Comparison of ENCODE assay signal across 21 cellular contexts in the genomic region with DNA sequence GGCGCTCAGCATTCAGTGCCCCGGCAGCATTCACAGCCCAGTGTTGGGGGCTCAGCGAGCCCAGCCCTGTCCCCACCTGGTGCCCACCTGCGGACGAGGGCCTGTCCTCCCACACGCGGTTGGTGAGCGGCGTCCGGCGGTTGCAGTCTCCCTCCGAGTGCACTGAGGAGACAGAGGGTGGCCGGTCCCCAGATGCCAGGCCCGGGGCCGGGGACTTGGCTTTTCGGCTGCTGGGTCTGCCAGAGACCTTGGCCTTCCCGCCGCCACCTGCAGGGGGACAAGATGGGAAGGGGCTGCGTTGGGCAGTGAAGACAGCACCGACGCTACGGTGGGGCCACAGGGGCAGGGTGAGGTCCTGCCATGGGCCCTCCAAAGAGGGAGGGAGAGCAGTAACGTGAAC. TPM values are rescaled to one million over a fixed set of nuclear protein-coding genes. Genes with fewer than 3 reads are reported as not detected.
A peak's percentile ranks its signal among the peaks of the same experiment; 100 is the strongest.
DNase-seq lines count a peak whose midpoint lies in the region; ATAC-seq and TF ChIP-seq lines count a peak whose summit lies in the region.
"Had no signal": no experiment of that assay in that cellular context is flagged by ENCODE, and none has a peak within 500 bp of the region (broad histone marks: within the 10 kb centered on the region; RNA-seq: fewer than 3 reads in every experiment).

No MANE protein-coding gene starts in this region.

- H3K9me3 ChIP-seq in WERI-Rb-1 (ENCODE audit: severe bottlenecking) (peaks cover 14% of the 10 kb centered on the region), endodermal cell (ENCODE audit: control insufficient read depth, low read length) (peaks cover 24% of the 10 kb centered on the region), skeletal muscle tissue (ENCODE audit: control insufficient read depth in 3 of 3, low read length in 3 of 3) (peaks cover 8 to 18% (median 8%) of the 10 kb centered on the region in 3 donors)
- H3K9me3 ChIP-seq: SK-N-SH had no signal

- H3K4me3 Mint-ChIP-seq in endodermal cell = no peak overlapping the region
- H3K4me3 Mint-ChIP-seq: CD14-positive monocyte had no signal

- peak overlapping the region; percentile 94 for H3K27ac ChIP-seq in WERI-Rb-1
- no peak overlapping the region for H3K27ac ChIP-seq in endodermal cell (ENCODE audit: low read depth, low read length)
- H3K27ac ChIP-seq in skeletal muscle tissue (ENCODE audit: low read depth, low read length) = peak overlapping the region; percentile 90
- H3K27ac ChIP-seq: GM23248 had no signal

- H3K36me3 ChIP-seq in H7 (replicated peaks; ENCODE audit: control insufficient read depth, insufficient read depth, low read length) (peaks cover 26% of the 10 kb centered on the region), WERI-Rb-1 (peaks cover 57% of the 10 kb centered on the region), endodermal cell (ENCODE audit: control insufficient read depth, insufficient read depth, low read length) (peaks cover 30% of the 10 kb centered on the region), skeletal muscle tissue (ENCODE audit: control insufficient read depth in 3 of 3, insufficient read depth in 3 of 3, low read length in 3 of 3) (peaks cover 45 to 53% (median 50%) of the 10 kb centered on the region in 3 donors)

- H3K27ac Mint-ChIP-seq in endodermal cell = no peak overlapping the region

- H3K9me3 Mint-ChIP-seq in endodermal cell = peaks cover 28% of the 10 kb centered on the region

- no peak overlapping the region for H3K4me3 ChIP-seq in H7 (ENCODE audit: insufficient read depth, low read depth, low read length)
- no peak overlapping the region for H3K4me3 ChIP-seq in WERI-Rb-1 (ENCODE audit: low read depth, low read length)
- H3K4me3 ChIP-seq in endodermal cell (ENCODE audit: low read length) = no peak overlapping the region
- no peak overlapping the region for H3K4me3 ChIP-seq in skeletal muscle tissue (ENCODE audit: low read length in 3 of 3)
- H3K4me3 ChIP-seq: GM23248 had no signal

- H3K4me1 ChIP-seq in endodermal cell (ENCODE audit: control insufficient read depth, insufficient read depth, low read length) (no peaks in the 10 kb centered on the region), skeletal muscle tissue (ENCODE audit: control insufficient read depth in 3 of 3, insufficient read depth in 3 of 3, low read length in 3 of 3) (peaks cover 19 to 27% (median 26%) of the 10 kb centered on the region in 3 donors)

- no peaks in the 10 kb centered on the region for H3K27me3 Mint-ChIP-seq in endodermal cell (ENCODE audit: insufficient read depth)

- TF ChIP-seq CTCF in WERI-Rb-1 (IDR thresholded peaks at IDR 0.05; ENCODE audit: low read depth, low read length) (peak; percentile 35; the same call in 1 of the 2 replicates), endodermal cell (conservative IDR thresholded peaks at IDR 0.05) (peak; percentile 52)

- no peak overlapping the region for H3K9ac ChIP-seq in endodermal cell (ENCODE audit: extremely low read depth, low read length, poor library complexity, severe bottlenecking)
- H3K9ac ChIP-seq in skeletal muscle tissue (ENCODE audit: low read depth in 1 of 3, low read length in 3 of 3) = peak overlapping the region in 1 of 3 donors; percentile 80
- H3K9ac ChIP-seq: GM23248, SK-N-SH had no signal

- H3K27me3 ChIP-seq in H7 (ENCODE audit: control insufficient read depth, insufficient read depth, low read length) (no peaks in the 10 kb centered on the region), WERI-Rb-1 (ENCODE audit: insufficient read depth, low read depth, severe bottlenecking) (no peaks in the 10 kb centered on the region), endodermal cell (ENCODE audit: control insufficient read depth, insufficient read depth, low read length, poor library complexity, severe bottlenecking) (no peaks in the 10 kb centered on the region), skeletal muscle tissue (ENCODE audit: control insufficient read depth in 3 of 3, insufficient read depth in 3 of 3, low read length in 3 of 3) (no peaks in the 10 kb centered on the region)

- DNase-seq in H7 = peak; percentile 84
- DNase-seq in WERI-Rb-1 = no peak
- DNase-seq in endodermal cell = peak; percentile 71
- DNase-seq in HT-29 (ENCODE audit: low spot score) = no peak
- no peak for DNase-seq in Ammon's horn (ENCODE audit: low spot score)
- DNase-seq: ACHN, COR-L47, GDM1, GM23248, IMR-90, NCI-H1417, NCI-H187, NCI-H2107, NCI-H510A treated with DMSO at 0.1 percent for 48 hours, SHP77 treated with DMSO at 0.1 percent for 48 hours, SK-N-SH had no signal

- peaks cover 44% of the 10 kb centered on the region for H3K36me3 Mint-ChIP-seq in endodermal cell (ENCODE audit: low read depth)

- WGBS in endodermal cell (ENCODE audit: insufficient coverage in 1 of 2, insufficient read length in 1 of 2), 2 experiments = 92 to 100% methylated on average over 5 to 23 of the region's 23 CpGs

- H3K4me1 Mint-ChIP-seq in endodermal cell = no peaks in the 10 kb centered on the region
- H3K4me1 Mint-ChIP-seq: CD14-positive monocyte had no signal

- ATAC-seq in HG02588 (IDR thresholded peaks at IDR 0.05; ENCODE audit: unreplicated experiment) (no peak), GM21825 (IDR thresholded peaks at IDR 0.05; ENCODE audit: unreplicated experiment) (no peak)

RNA-seq across cellular contexts. Expression of gene RFLNA, which starts 31.2 kb away (rescaled TPM):
- 1.4 and 3.7 TPM in 2 replicates for total RNA-seq in H7 (2014; rRNA removed; shearing (Covaris generic))
- total RNA-seq in endodermal cell (1 to 10 TPM; 1.2 to 2.0 TPM), skeletal muscle tissue (2.6 TPM)
- 6.3 TPM for polyA plus RNA-seq in endodermal cell (2013, experiment 1 of 2)
- polyA plus RNA-seq in endodermal cell (2013, experiment 2 of 2) = 5.2 TPM
- not detected in 2 replicates for total RNA-seq in HT-29 (2014; rRNA removed; shearing (Covaris generic))
- total RNA-seq: HT1080, IMR-90 had no signal
- polyA plus RNA-seq: CD14-positive monocyte, IMR-90 had no signal

Comparison
In these comparisons a context has a peak if more than half of its experiments do, and no peak if none do; other contexts are left out.
1. DNase-seq: peak in H7 (single experiment) and endodermal cell (single experiment); none in WERI-Rb-1 (single experiment), HT-29 (single experiment) and Ammon's horn (single experiment).